ENCODE assay signal across 1 cellular context in the genomic region with DNA sequence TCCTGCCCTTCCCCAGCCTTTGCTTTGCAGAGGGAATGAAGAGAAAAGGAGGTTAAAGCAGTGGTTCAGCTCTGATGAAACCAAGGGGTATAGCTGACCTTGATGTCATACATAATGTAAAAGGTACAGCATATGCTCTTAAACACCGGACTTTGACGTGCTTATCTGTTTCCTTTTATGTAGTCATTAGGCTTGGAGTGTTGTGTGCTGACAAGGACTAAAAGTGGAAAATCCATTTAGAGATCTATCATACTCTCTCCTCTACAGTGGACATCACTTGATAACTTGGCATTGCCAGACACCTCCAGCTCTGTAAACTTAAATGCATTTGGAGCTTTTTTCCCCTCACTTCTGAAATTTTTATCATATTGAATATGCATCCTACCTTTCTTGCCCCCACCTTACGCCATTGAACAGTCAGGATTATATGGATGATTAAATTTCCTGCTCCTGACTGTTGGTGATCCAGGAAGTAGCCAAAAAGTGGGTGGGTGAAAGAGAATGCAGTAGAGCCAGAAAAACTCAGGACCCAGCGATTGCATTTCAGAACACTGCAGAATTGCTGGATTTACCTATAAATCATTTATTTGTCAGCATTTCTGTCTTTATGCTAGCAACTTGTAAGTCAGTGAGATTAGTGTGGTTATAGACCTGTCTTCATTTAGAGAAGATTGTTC.
TF ChIP-seq lines count a peak whose summit lies in the region.

No MANE protein-coding gene starts in this region.

TF ChIP-seq in K562, 482 proteins besides CTCF, POLR2A, EP300 and RAD21:
- no peak for TF ChIP-seq IRF1 (CRISPR knock-in tag; IDR thresholded peaks at IDR 0.05; ENCODE audit: borderline replicate concordance)
- TF ChIP-seq, protein P1, sequence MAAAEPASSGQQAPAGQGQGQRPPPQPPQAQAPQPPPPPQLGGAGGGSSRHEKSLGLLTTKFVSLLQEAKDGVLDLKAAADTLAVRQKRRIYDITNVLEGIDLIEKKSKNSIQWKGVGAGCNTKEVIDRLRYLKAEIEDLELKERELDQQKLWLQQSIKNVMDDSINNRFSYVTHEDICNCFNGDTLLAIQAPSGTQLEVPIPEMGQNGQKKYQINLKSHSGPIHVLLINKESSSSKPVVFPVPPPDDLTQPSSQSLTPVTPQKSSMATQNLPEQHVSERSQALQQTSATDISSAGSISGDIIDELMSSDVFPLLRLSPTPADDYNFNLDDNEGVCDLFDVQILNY (CRISPR knock-in tag; IDR thresholded peaks at IDR 0.05) = no peak
- no peak for TF ChIP-seq CXXC5 (CRISPR knock-in tag; IDR thresholded peaks at IDR 0.05)
- TF ChIP-seq ZBTB7A (IDR thresholded peaks at IDR 0.05; ENCODE audit: borderline replicate concordance, control insufficient read depth, low read depth, low read length) = no peak
- TF ChIP-seq SLC30A9 (CRISPR knock-in tag; IDR thresholded peaks at IDR 0.05) = no peak
- no peak for TF ChIP-seq SRSF3 (IDR thresholded peaks at IDR 0.05; ENCODE audit: insufficient read depth, low read length)
- peak; percentile 52; the same call in 1 of the 2 replicates for TF ChIP-seq TCF3 (CRISPR knock-in tag; IDR thresholded peaks at IDR 0.05)
- no peak for TF ChIP-seq ZNF165 (CRISPR knock-in tag; IDR thresholded peaks at IDR 0.05; ENCODE audit: borderline replicate concordance)
- no peak for TF ChIP-seq HDGF (IDR thresholded peaks at IDR 0.05)
- no peak for TF ChIP-seq PHTF2 (CRISPR knock-in tag; IDR thresholded peaks at IDR 0.05)
- TF ChIP-seq MAFG (tag; conservative IDR thresholded peaks at IDR 0.05) = no peak
- no peak for TF ChIP-seq NCOA2 (IDR thresholded peaks at IDR 0.05; ENCODE audit: partially characterized antibody in 2 of 2)
- TF ChIP-seq ZNF224 (CRISPR knock-in tag; IDR thresholded peaks at IDR 0.05) = no peak
- peak; percentile 68; the same call in 1 of the 2 replicates for TF ChIP-seq CREM (IDR thresholded peaks at IDR 0.05; ENCODE audit: low read depth)
- no peak for TF ChIP-seq TSC22D4 (tag; IDR thresholded peaks at IDR 0.05)
- TF ChIP-seq TCF7 (IDR thresholded peaks at IDR 0.05; ENCODE audit: borderline replicate concordance) = no peak
- TF ChIP-seq THAP12 (CRISPR knock-in tag; IDR thresholded peaks at IDR 0.05) = no peak
- no peak for TF ChIP-seq CHAMP1 (IDR thresholded peaks at IDR 0.05)
- no peak for TF ChIP-seq ATF1 (CRISPR knock-in tag; IDR thresholded peaks at IDR 0.05)
- TF ChIP-seq ATF1 (tag; IDR thresholded peaks at IDR 0.05) = 0 out of 2 replicates have a peak, but pooled peaks have one; percentile 16
- TF ChIP-seq CBFA2T3 (IDR thresholded peaks at IDR 0.05) = peak; percentile 57; the same call in 1 of the 2 replicates
- TF ChIP-seq NFATC3 (IDR thresholded peaks at IDR 0.05) = no peak
- no peak for TF ChIP-seq WHSC1 (IDR thresholded peaks at IDR 0.05; ENCODE audit: low read length)
- no peak for TF ChIP-seq KLF6 (CRISPR knock-in tag; IDR thresholded peaks at IDR 0.05; ENCODE audit: borderline replicate concordance)
- TF ChIP-seq KDM4B (IDR thresholded peaks at IDR 0.05; ENCODE audit: borderline replicate concordance in 2 of 2, low read depth in 1 of 2) = no peak
- TF ChIP-seq ARID1B (IDR thresholded peaks at IDR 0.05) = 0 out of 2 replicates have a peak, but pooled peaks have one; percentile 22
- TF ChIP-seq RBM39 (optimal IDR thresholded peaks at IDR 0.05; ENCODE audit: low read depth, low read length) = no peak
- TF ChIP-seq, protein P2, sequence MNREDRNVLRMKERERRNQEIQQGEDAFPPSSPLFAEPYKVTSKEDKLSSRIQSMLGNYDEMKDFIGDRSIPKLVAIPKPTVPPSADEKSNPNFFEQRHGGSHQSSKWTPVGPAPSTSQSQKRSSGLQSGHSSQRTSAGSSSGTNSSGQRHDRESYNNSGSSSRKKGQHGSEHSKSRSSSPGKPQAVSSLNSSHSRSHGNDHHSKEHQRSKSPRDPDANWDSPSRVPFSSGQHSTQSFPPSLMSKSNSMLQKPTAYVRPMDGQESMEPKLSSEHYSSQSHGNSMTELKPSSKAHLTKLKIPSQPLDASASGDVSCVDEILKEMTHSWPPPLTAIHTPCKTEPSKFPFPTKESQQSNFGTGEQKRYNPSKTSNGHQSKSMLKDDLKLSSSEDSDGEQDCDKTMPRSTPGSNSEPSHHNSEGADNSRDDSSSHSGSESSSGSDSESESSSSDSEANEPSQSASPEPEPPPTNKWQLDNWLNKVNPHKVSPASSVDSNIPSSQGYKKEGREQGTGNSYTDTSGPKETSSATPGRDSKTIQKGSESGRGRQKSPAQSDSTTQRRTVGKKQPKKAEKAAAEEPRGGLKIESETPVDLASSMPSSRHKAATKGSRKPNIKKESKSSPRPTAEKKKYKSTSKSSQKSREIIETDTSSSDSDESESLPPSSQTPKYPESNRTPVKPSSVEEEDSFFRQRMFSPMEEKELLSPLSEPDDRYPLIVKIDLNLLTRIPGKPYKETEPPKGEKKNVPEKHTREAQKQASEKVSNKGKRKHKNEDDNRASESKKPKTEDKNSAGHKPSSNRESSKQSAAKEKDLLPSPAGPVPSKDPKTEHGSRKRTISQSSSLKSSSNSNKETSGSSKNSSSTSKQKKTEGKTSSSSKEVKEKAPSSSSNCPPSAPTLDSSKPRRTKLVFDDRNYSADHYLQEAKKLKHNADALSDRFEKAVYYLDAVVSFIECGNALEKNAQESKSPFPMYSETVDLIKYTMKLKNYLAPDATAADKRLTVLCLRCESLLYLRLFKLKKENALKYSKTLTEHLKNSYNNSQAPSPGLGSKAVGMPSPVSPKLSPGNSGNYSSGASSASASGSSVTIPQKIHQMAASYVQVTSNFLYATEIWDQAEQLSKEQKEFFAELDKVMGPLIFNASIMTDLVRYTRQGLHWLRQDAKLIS (CRISPR knock-in tag; IDR thresholded peaks at IDR 0.05) = no peak
- TF ChIP-seq ZNF507 (tag; conservative IDR thresholded peaks at IDR 0.05) = no peak
- no peak for TF ChIP-seq HNRNPL (IDR thresholded peaks at IDR 0.05; ENCODE audit: low read depth, low read length)
- no peak for TF ChIP-seq ZNF282 (CRISPR knock-in tag; IDR thresholded peaks at IDR 0.05)
- no peak for TF ChIP-seq MNT (conservative IDR thresholded peaks at IDR 0.05)
- TF ChIP-seq, protein P3, sequence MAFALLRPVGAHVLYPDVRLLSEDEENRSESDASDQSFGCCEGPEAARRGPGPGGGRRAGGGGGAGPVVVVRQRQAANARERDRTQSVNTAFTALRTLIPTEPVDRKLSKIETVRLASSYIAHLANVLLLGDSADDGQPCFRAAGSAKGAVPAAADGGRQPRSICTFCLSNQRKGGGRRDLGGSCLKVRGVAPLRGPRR (CRISPR knock-in tag; IDR thresholded peaks at IDR 0.05) = no peak
- peak; percentile 73 for TF ChIP-seq CREB1 (IDR thresholded peaks at IDR 0.05)
- peak; percentile 39; the same call in 1 of the 2 replicates for TF ChIP-seq CREB1 (CRISPR knock-in tag; IDR thresholded peaks at IDR 0.05)
- TF ChIP-seq GATA2 (CRISPR knock-in tag; IDR thresholded peaks at IDR 0.05) = no peak
- TF ChIP-seq GTF2E2 (tag; IDR thresholded peaks at IDR 0.05) = no peak
